In the genomic region with DNA sequence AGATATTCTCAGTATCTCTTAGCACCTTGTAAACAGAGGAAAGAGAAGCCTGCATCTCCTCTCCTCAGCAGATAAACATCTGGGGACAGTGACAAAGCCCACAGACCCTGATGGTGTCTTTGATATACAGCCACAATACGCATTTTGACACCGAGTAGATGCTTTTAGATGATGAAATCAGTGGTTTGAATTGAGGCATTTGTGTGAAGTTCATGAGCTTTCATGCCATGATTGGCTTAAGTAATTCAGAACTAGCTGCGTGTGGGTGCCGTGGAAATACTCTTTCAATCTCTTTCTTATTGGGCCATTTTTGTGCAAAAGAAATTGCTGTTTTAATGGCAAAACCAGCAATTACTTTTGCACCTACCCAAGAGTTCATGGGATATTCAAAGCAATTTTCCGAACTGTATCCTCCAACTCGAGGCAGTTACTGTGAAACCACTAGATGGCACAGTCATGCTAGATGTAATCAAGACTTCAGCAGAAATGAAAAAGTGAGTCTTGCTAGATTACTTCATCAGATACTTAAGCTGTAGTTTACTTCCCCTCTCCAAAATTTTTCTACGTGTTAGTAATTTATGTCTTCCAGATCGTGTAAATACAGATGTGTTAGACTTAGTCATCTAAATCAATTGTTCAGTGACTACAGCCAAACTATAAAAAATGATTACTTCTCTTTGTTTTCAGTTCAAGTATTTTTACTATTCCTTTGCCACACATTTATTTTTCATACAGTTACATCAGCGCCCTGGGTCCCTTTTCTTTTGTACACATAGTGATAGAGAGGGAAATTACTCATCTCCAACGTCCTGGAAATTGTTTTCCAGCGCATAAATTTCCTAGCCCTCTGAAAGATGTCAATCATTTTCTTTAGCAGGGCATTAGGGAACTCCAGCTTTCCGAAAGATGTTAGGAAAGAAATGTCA, we compare ENCODE assay signal across 8 cellular contexts. TPM values are rescaled to one million over a fixed set of nuclear protein-coding genes. Genes with fewer than 3 reads are reported as not detected.
DNase-seq lines count a peak whose midpoint lies in the region; ATAC-seq and TF ChIP-seq lines count a peak whose summit lies in the region.

No MANE protein-coding gene starts in this region.

- no peaks in the 10 kb centered on the region for H3K9me3 ChIP-seq in BE2C

- DNase-seq in BE2C: no peak
- peak; percentile 78 for DNase-seq in GM13976 (ENCODE audit: low spot score)
- DNase-seq in NCI-H2196 treated with DMSO at 0.1 percent for 48 hours (lab: John Stamatoyannopoulos, UW; ENCODE audit: unreplicated experiment): peak; percentile 45
- peak; percentile 54 for DNase-seq in activated CD8-positive, alpha-beta T cell treated with anti-CD3 and anti-CD28 coated beads, Interleukin-2, amount 10 ng/mL, durations not matched to agents 7 days and 5 days
- peak; percentile 81 to 88 for DNase-seq in foreskin keratinocyte
- no peak for DNase-seq in omental fat pad (ENCODE audit: low spot score)
- DNase-seq in occipital lobe (lab: John Stamatoyannopoulos, UW): no peak

- H3K27ac Mint-ChIP-seq in activated CD8-positive, alpha-beta T cell treated with anti-CD3 and anti-CD28 coated beads, Interleukin-2, amount 10 ng/mL, durations not matched to agents 7 days and 5 days: peak overlapping the region; percentile 64

- peaks cover 23% of the 10 kb centered on the region for H3K4me1 Mint-ChIP-seq in activated CD8-positive, alpha-beta T cell treated with anti-CD3 and anti-CD28 coated beads, Interleukin-2, amount 10 ng/mL, durations not matched to agents 7 days and 5 days (ENCODE audit: low read depth)

- CTCF ChIA-PET in activated CD8-positive, alpha-beta T cell treated with anti-CD3 and anti-CD28 coated beads, Interleukin-2, amount 10 ng/mL, durations not matched to agents 7 days and 5 days (lab: Charles Lee): interaction anchor here (0.6 to 4.8 kb wide), 56 partner anchors 8 to 1517 kb away, joined by 3 to 137 read pairs (median 4); partner anchors contain the start of gene PLEKHG1

- H3K27me3 Mint-ChIP-seq in activated CD8-positive, alpha-beta T cell treated with anti-CD3 and anti-CD28 coated beads, Interleukin-2, amount 10 ng/mL, durations not matched to agents 7 days and 5 days (ENCODE audit: low read depth): peaks cover 26% of the 10 kb centered on the region

- POLR2A ChIA-PET in activated CD8-positive, alpha-beta T cell treated with anti-CD3 and anti-CD28 coated beads, Interleukin-2, amount 10 ng/mL, durations not matched to agents 7 days and 5 days (lab: Charles Lee): no interaction called here

- TF ChIP-seq CTCF in BE2C (IDR thresholded peaks at IDR 0.05; ENCODE audit: low read depth, low read length): peak; percentile 87
- peak; percentile 76 for TF ChIP-seq CTCF in GM13976 (IDR thresholded peaks at IDR 0.05; ENCODE audit: borderline replicate concordance, control extremely low read depth, extremely low read depth, insufficient read depth, missing control alignments)
- TF ChIP-seq CTCF in foreskin keratinocyte (conservative IDR thresholded peaks at IDR 0.05): peak; percentile 98
- TF ChIP-seq CTCF in omental fat pad (IDR thresholded peaks at IDR 0.05): no peak

- H3K27me3 ChIP-seq in BE2C: peaks cover 9% of the 10 kb centered on the region; the same call in 1 of the 2 replicates
- peaks cover 5% of the 10 kb centered on the region for H3K27me3 ChIP-seq in foreskin keratinocyte

- no peaks in the 10 kb centered on the region for H3K36me3 Mint-ChIP-seq in activated CD8-positive, alpha-beta T cell treated with anti-CD3 and anti-CD28 coated beads, Interleukin-2, amount 10 ng/mL, durations not matched to agents 7 days and 5 days (ENCODE audit: low read depth)

- peaks cover 4% of the 10 kb centered on the region for H3K9me3 Mint-ChIP-seq in activated CD8-positive, alpha-beta T cell treated with anti-CD3 and anti-CD28 coated beads, Interleukin-2, amount 10 ng/mL, durations not matched to agents 7 days and 5 days (ENCODE audit: insufficient read depth)

- no peak overlapping the region for H3K27ac ChIP-seq in foreskin keratinocyte

- ATAC-seq in HG03066 (IDR thresholded peaks at IDR 0.05; ENCODE audit: low read depth, unreplicated experiment) (peak; percentile 79), foreskin keratinocyte (peak; percentile 84), omental fat pad (ENCODE audit: low FRiP score) (peak; percentile 74)
- peak; percentile 78 for ATAC-seq in activated CD8-positive, alpha-beta T cell treated with anti-CD3 and anti-CD28 coated beads, Interleukin-2, amount 10 ng/mL, durations not matched to agents 7 days and 5 days

- H3K4me1 ChIP-seq in BE2C: no peaks in the 10 kb centered on the region
- H3K4me1 ChIP-seq in foreskin keratinocyte: no peaks in the 10 kb centered on the region

- H3K4me3 ChIP-seq in BE2C (ENCODE audit: low read depth, low read length): peak overlapping the region; percentile 38

- peak overlapping the region; percentile 57 for H3K4me3 Mint-ChIP-seq in activated CD8-positive, alpha-beta T cell treated with anti-CD3 and anti-CD28 coated beads, Interleukin-2, amount 10 ng/mL, durations not matched to agents 7 days and 5 days

- no peaks in the 10 kb centered on the region for H3K36me3 ChIP-seq in BE2C

- in situ Hi-C loops in GM13976 (cut with MboI; ENCODE audit: low sequenced_read_pairs, unreplicated experiment): no loop called here

RNA-seq across cellular contexts. Expression of gene IYD, which starts 49.4 kb away (rescaled TPM):
- polyA plus RNA-seq in BE2C (2012; ENCODE audit: insufficient read depth, insufficient read length, low read depth): not detected
- total RNA-seq in activated CD8-positive, alpha-beta T cell treated with anti-CD3 and anti-CD28 coated beads, Interleukin-2, amount 10 ng/mL, durations not matched to agents 7 days and 5 days: not detected
- total RNA-seq in foreskin keratinocyte (not detected in 2 replicates), omental fat pad (under 1 TPM in 1 of 4 donors, not detected in 3; 0.06 TPM), occipital lobe (not detected)
- not detected in 2 replicates for polyA plus RNA-seq in foreskin keratinocyte

Comparison
In these comparisons a context has a peak if more than half of its experiments do, and no peak if none do; other contexts are left out.
1. DNase-seq: peak in GM13976 (single experiment), NCI-H2196 treated with DMSO at 0.1 percent for 48 hours (single experiment), activated CD8-positive, alpha-beta T cell treated with anti-CD3 and anti-CD28 coated beads, Interleukin-2, amount 10 ng/mL, durations not matched to agents 7 days and 5 days (single experiment) and foreskin keratinocyte (2 of 2); none in BE2C (single experiment), omental fat pad (single experiment) and occipital lobe (single experiment).
2. CTCF ChIP-seq: peak in BE2C (single experiment), GM13976 (single experiment) and foreskin keratinocyte (single experiment); none in omental fat pad (0 of 3).
3. Peak in every context shown above with its lines, with median percentiles within 50 percentile points of each other: ATAC-seq.